ENCODE assay signal across 25 cellular contexts in the genomic region with DNA sequence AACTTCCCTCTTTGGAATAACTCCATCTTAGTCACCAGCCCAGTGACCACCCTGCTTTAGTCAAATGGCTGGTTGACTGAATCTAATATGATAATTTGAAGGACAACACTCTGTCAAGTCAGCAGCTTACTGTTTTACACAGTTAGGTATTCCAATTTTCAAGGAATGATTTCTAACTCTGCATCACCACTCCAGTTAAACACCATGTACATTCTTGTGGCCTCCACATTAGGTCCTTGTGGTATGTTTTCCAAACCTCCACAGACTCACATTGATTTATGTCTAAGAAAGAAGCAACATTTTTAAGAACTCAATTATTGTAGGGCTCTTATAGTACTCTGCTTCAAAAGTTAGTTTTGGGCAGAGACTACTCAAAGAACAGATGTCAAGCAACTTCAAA.
DNase-seq lines count a peak whose midpoint lies in the region; ATAC-seq and TF ChIP-seq lines count a peak whose summit lies in the region.
"Had no signal": no experiment of that assay in that cellular context is flagged by ENCODE, and none has a peak within 500 bp of the region (broad histone marks: within the 10 kb centered on the region; RNA-seq: fewer than 3 reads in every experiment).

No MANE protein-coding gene starts in this region.

- H4K20me1 ChIP-seq in fibroblast of lung (ENCODE audit: control insufficient read depth, extremely low read depth, insufficient read depth, low read length), result no peaks in the 10 kb centered on the region

- DNase-seq in AG10803 (ENCODE audit: low read depth), result peak; percentile 86
- peak; percentile 74 for DNase-seq in M059J (ENCODE audit: low read depth)
- peak; percentile 40 to 87 for DNase-seq in fibroblast of lung (ENCODE audit: low read depth in 2 of 2)
- peak; percentile 84 for DNase-seq in renal cortical epithelial cell (ENCODE audit: low read depth)
- no peak for DNase-seq in islet precursor cell
- no peak for DNase-seq in stomach
- DNase-seq in cardiac septum (ENCODE audit: low spot score), result no peak
- DNase-seq: activated CD4-positive, alpha-beta memory T cell treated with anti-CD3 and anti-CD28 coated beads, Interleukin-2, amount 10 ng/mL, durations not matched to agents 7 days and 5 days; adrenal gland; central memory CD4-positive, alpha-beta T cell; COR-L47; DMS79 treated with DMSO at 0.1 percent for 48 hours; kidney; NCI-H1694 treated with DMSO at 0.1 percent for 48 hours; NCI-H2171 treated with DMSO at 0.1 percent for 48 hours; NCI-H526; stimulated activated CD4-positive, alpha-beta T cell treated with anti-CD3 and anti-CD28 coated beads, Interleukin-1b, Interleukin-23, amount 100 ng/mL, for 48 hours; SW 1271; testis had no signal

- H3K4me2 ChIP-seq in fibroblast of lung (ENCODE audit: extremely low read depth, insufficient read depth, low read length), result no peak overlapping the region

- no peak for TF ChIP-seq POLR2A in stomach (IDR thresholded peaks at IDR 0.05)

- no peak for ATAC-seq in GM21576 (IDR thresholded peaks at IDR 0.05; ENCODE audit: unreplicated experiment)
- ATAC-seq: activated CD4-positive, CD25-positive, alpha-beta regulatory T cell treated with anti-CD3 and anti-CD28 coated beads, Interleukin-2, amount 50 U/mL, for 24 hours; K562; stimulated activated effector memory CD8-positive, alpha-beta T cell treated with anti-CD3 and anti-CD28 coated beads, Interleukin-12 subunit alpha, Interleukin-12 subunit beta, amount 100 ng/mL, for 72 hours had no signal

- no peak for TF ChIP-seq EP300 in stomach (IDR thresholded peaks at IDR 0.05)

- H3K79me2 ChIP-seq in fibroblast of lung (ENCODE audit: control insufficient read depth, insufficient read depth, low read length), result no peaks in the 10 kb centered on the region

- intact Hi-C loops in stomach (cut with DNase I; ENCODE audit: low total_unique reads) (no loop called here), cardiac septum (cut with DNase I) (no loop called here)

- H3K4me1 ChIP-seq in fibroblast of lung (ENCODE audit: control insufficient read depth, extremely low read depth, insufficient read depth, low read length) (no peaks in the 10 kb centered on the region), stomach (peaks cover 0 to 3% (median 0%) of the 10 kb centered on the region in 4 donors)
- H3K4me1 ChIP-seq: testis, vagina had no signal

- no peak overlapping the region for H3K27ac ChIP-seq in fibroblast of lung (ENCODE audit: insufficient read depth, low read length)
- H3K27ac ChIP-seq in stomach, result no peak overlapping the region
- H3K27ac ChIP-seq: adrenal gland, testis, vagina had no signal

- H3K9ac ChIP-seq in fibroblast of lung (ENCODE audit: insufficient read depth, low read length), result no peak overlapping the region

- TF ChIP-seq CTCF in AG10803 (conservative IDR thresholded peaks at IDR 0.05; ENCODE audit: low read length) (no peak), fibroblast of lung (conservative IDR thresholded peaks at IDR 0.05 in 1 of 2, IDR thresholded peaks at IDR 0.05 in 1 of 2; ENCODE audit: low read depth in 1 of 2, low read length in 2 of 2) (no peak), stomach (IDR thresholded peaks at IDR 0.05) (no peak)

- H2AFZ ChIP-seq in fibroblast of lung (ENCODE audit: low read length), result no peak overlapping the region

- H3K27me3 ChIP-seq in fibroblast of lung (ENCODE audit: control insufficient read depth, insufficient read depth, low read length) (no peaks in the 10 kb centered on the region), stomach (no peaks in the 10 kb centered on the region)
- H3K27me3 ChIP-seq: adrenal gland, testis, vagina had no signal

- H3K9me3 ChIP-seq in fibroblast of lung (ENCODE audit: control insufficient read depth, insufficient read depth, low read depth, low read length) (no peaks in the 10 kb centered on the region), stomach (no peaks in the 10 kb centered on the region)
- H3K9me3 ChIP-seq: adrenal gland, testis, vagina had no signal

- no peak overlapping the region for H3K4me3 ChIP-seq in AG10803 (ENCODE audit: low read length)
- H3K4me3 ChIP-seq in fibroblast of lung (replicated peaks in 1 of 4; ENCODE audit: control extremely low read depth in 1 of 4, insufficient read depth in 1 of 4, low read depth in 3 of 4, low read length in 4 of 4), result no peak overlapping the region
- H3K4me3 ChIP-seq in stomach, result no peak overlapping the region
- H3K4me3 ChIP-seq: adrenal gland, K562, lung, testis, vagina had no signal

- H3K36me3 ChIP-seq in fibroblast of lung (ENCODE audit: control insufficient read depth, insufficient read depth, low read length) (peaks cover 3% of the 10 kb centered on the region), stomach (peaks cover 0 to 24% (median 23%) of the 10 kb centered on the region in 4 donors)
- H3K36me3 ChIP-seq: adrenal gland had no signal

Comparison
In these comparisons a context has a peak if more than half of its experiments do, and no peak if none do; other contexts are left out.
1. DNase-seq: peak in AG10803 (single experiment), M059J (single experiment), fibroblast of lung (2 of 2) and renal cortical epithelial cell (single experiment); none in islet precursor cell (single experiment), stomach (single experiment) and cardiac septum (single experiment).